8 cellular contexts compared by ENCODE assay signal in genomic region chr10:73357821-73358220, GRCh38. TPM values are rescaled to one million over a fixed set of nuclear protein-coding genes. Genes with fewer than 3 reads are reported as not detected.
DNase-seq lines count a peak whose midpoint lies in the region; ATAC-seq and TF ChIP-seq lines count a peak whose summit lies in the region.

No MANE protein-coding gene starts in this region.

- no peaks in the 10 kb centered on the region for H3K27me3 ChIP-seq in colonic mucosa

- peak overlapping the region; percentile 89 to 99 (median 97) for H3K4me3 Mint-ChIP-seq in naive B cell

- POLR2A ChIA-PET in AG04449 (lab: Yijun Ruan, JAX), result no interaction called here

- intact Hi-C loops in colonic mucosa (cut with DNase I), result no loop called here

- H3K27ac ChIP-seq in colonic mucosa, result no peak overlapping the region

- ATAC-seq in naive B cell (ENCODE audit: low read depth in 2 of 2), result no peak
- no peak for ATAC-seq in HG02970 (IDR thresholded peaks at IDR 0.05; ENCODE audit: low FRiP score, unreplicated experiment)

- H3K9me3 ChIP-seq in colonic mucosa, result no peaks in the 10 kb centered on the region

- no peak for TF ChIP-seq CTCF in AG04449 (IDR thresholded peaks at IDR 0.05; ENCODE audit: insufficient read depth, low read length, missing control alignments)
- no peak for TF ChIP-seq CTCF in LNCaP clone FGC (IDR thresholded peaks at IDR 0.05; ENCODE audit: control insufficient read depth, extremely low read depth, insufficient read depth)
- no peak for TF ChIP-seq CTCF in colonic mucosa (IDR thresholded peaks at IDR 0.05)

- peak overlapping the region in 5 of 6 donors; percentile 86 to 99 (median 97) for H3K27ac Mint-ChIP-seq in naive B cell

- peaks cover 3% of the 10 kb centered on the region for H3K4me1 ChIP-seq in colonic mucosa

- H3K36me3 ChIP-seq in colonic mucosa, result no peaks in the 10 kb centered on the region

- peak overlapping the region; percentile 78 to 90 for H3K9ac ChIP-seq in colonic mucosa (ENCODE audit: low read depth in 2 of 2, low read length in 2 of 2)

- H3K27me3 Mint-ChIP-seq in naive B cell, result peaks cover 7 to 14% (median 11%) of the 10 kb centered on the region in 3 donors

- no peaks in the 10 kb centered on the region for H3K9me3 Mint-ChIP-seq in naive B cell

- no peak for DNase-seq in AG04449 (ENCODE audit: low read depth, low spot score)
- no peak for DNase-seq in LNCaP clone FGC (ENCODE audit: low read depth)
- DNase-seq in colonic mucosa, result no peak
- DNase-seq in naive B cell, result no peak
- DNase-seq in NCI-H526 (lab: John Stamatoyannopoulos, UW), result no peak
- no peak for DNase-seq in activated CD4-positive, CD25-positive, alpha-beta regulatory T cell treated with anti-CD3 and anti-CD28 coated beads, Interleukin-2, amount 50 U/mL, for 72 hours
- DNase-seq in kidney glomerular epithelial cell (lab: John Stamatoyannopoulos, UW), result no peak

- peaks cover 9 to 17% (median 15%) of the 10 kb centered on the region in 3 donors for H3K4me1 Mint-ChIP-seq in naive B cell

- H3K4me3 ChIP-seq in AG04449 (ENCODE audit: low read depth, low read length), result peak overlapping the region; percentile 84
- H3K4me3 ChIP-seq in LNCaP clone FGC (ENCODE audit: low read depth, low read length), result peak overlapping the region; percentile 76
- H3K4me3 ChIP-seq in colonic mucosa, result peak overlapping the region; percentile 70

- H3K36me3 Mint-ChIP-seq in naive B cell, result no peaks in the 10 kb centered on the region

- CTCF ChIA-PET in AG04449 (lab: Yijun Ruan, JAX), result interaction anchor here (1.5 to 1.7 kb wide), 2 partner anchors 94 to 95 kb away, joined by 5 to 6 read pairs; no protein-coding TSS in a partner anchor

RNA-seq across cellular contexts. Expression of gene CFAP70, which starts 0.8 kb away (rescaled TPM):
- total RNA-seq in colonic mucosa, result under 1 TPM; 0.64 to 0.72 TPM
- under 1 TPM in 3 of 6 donors, not detected in 3; 0.09 to 0.26 (median 0.18) TPM for polyA plus RNA-seq in naive B cell (ENCODE audit: low read depth in 6 of 6)

RNA-seq across cellular contexts. Expression of gene ANXA7, which starts 56.0 kb away (rescaled TPM):
- total RNA-seq in colonic mucosa, result 100 to 1,000 TPM; 120 to 133 TPM
- 100 to 1,000 TPM; 113 to 199 (median 135) TPM for polyA plus RNA-seq in naive B cell (ENCODE audit: low read depth in 6 of 6)
